Comparison of ENCODE assay signal across 8 cellular contexts in the genomic region with DNA sequence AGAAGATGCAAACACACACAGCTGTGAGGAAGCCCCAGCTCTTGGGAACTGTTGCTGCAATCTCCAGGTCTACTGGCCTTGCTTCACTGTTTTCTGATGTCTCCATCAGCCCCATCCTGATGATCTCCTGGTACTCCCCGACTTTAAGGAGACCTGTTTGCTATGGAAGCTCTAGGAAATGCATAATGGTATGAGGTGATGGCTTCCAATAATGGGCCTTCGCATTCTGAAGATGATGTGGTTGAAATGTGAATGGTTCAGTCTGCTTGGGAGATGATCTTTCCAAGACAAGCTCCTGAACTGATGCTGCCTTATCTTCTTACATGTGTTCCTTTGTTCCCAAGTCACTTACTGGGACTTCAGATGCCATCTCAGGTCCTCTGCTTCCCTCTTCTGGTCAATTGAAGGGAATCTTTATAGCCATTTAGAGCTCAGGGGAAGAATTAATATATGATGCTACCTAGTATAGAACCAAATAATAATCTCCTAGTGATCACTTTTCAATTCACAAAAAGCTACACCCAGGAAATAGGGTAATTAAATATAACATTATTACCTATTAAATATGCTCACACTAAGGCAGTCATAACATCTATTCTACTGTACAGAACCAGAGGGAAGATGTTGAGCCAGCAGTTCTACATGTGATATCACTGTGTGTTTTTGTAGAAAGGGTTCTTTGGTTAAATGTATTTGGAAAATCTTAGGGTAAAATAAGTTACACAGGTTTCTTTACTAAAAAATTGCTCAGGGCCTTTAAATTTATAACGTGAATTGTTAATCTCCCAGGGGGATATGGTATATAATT.
DNase-seq lines count a peak whose midpoint lies in the region; ATAC-seq and TF ChIP-seq lines count a peak whose summit lies in the region.

No MANE protein-coding gene starts in this region.

- no peak for ATAC-seq in activated CD8-positive, alpha-beta T cell treated with anti-CD3 and anti-CD28 coated beads for 36 hours

- no peaks in the 10 kb centered on the region for H3K9me3 ChIP-seq in liver (ENCODE audit: control insufficient read depth in 4 of 4, low read length in 3 of 4)

- no peaks in the 10 kb centered on the region for H3K4me1 ChIP-seq in liver (ENCODE audit: control insufficient read depth in 4 of 4, insufficient read depth in 4 of 4, low read length in 3 of 4)

- H3K27ac ChIP-seq in liver (ENCODE audit: low read depth in 1 of 2, low read length in 2 of 2) = no peak overlapping the region

- no peak overlapping the region for H3K9ac ChIP-seq in liver (ENCODE audit: low read depth in 1 of 2, low read length in 2 of 2)

- no peak overlapping the region for H3K4me3 Mint-ChIP-seq in activated CD4-positive, alpha-beta memory T cell treated with anti-CD3 and anti-CD28 coated beads, Interleukin-2, amount 10 ng/mL, durations not matched to agents 7 days and 5 days
- H3K4me3 Mint-ChIP-seq in activated CD8-positive, alpha-beta T cell treated with anti-CD3 and anti-CD28 coated beads for 36 hours = no peak overlapping the region

- CTCF ChIA-PET in HEK293T (lab: Yijun Ruan, JAX) = interaction anchor here (0.6 to 2.2 kb wide), 14 partner anchors 8 to 864 kb away, joined by 3 to 21 read pairs (median 4); a partner anchor contains a TSS
- CTCF ChIA-PET in activated CD4-positive, alpha-beta memory T cell treated with anti-CD3 and anti-CD28 coated beads, Interleukin-2, amount 10 ng/mL, durations not matched to agents 7 days and 5 days (lab: Charles Lee) = no interaction called here
- CTCF ChIA-PET in activated CD8-positive, alpha-beta T cell treated with anti-CD3 and anti-CD28 coated beads for 36 hours (lab: Charles Lee) = interaction anchor here (0.7 to 1.7 kb wide), 8 partner anchors 9 to 351 kb away, joined by 3 to 5 read pairs (median 3); no protein-coding TSS in a partner anchor

- POLR2A ChIA-PET in HEK293T (lab: Yijun Ruan, JAX) = interaction anchor here (0.6 to 1.4 kb wide), 3 partner anchors 83 to 224 kb away, joined by 3 read pairs; a partner anchor contains a TSS
- POLR2A ChIA-PET in activated CD4-positive, alpha-beta memory T cell treated with anti-CD3 and anti-CD28 coated beads, Interleukin-2, amount 10 ng/mL, durations not matched to agents 7 days and 5 days (lab: Charles Lee) = no interaction called here
- POLR2A ChIA-PET in activated CD8-positive, alpha-beta T cell treated with anti-CD3 and anti-CD28 coated beads for 36 hours (lab: Charles Lee) = no interaction called here

- no peak overlapping the region for H3K4me3 ChIP-seq in AG09309 (ENCODE audit: control insufficient read depth, low read depth, low read length)
- no peak overlapping the region for H3K4me3 ChIP-seq in liver (ENCODE audit: low read depth in 1 of 3, low read length in 3 of 3)

- WGBS in liver = 75% methylated on average over 3 of the region's 3 CpGs

- H3K36me3 Mint-ChIP-seq in activated CD4-positive, alpha-beta memory T cell treated with anti-CD3 and anti-CD28 coated beads, Interleukin-2, amount 10 ng/mL, durations not matched to agents 7 days and 5 days (ENCODE audit: low read depth) = no peaks in the 10 kb centered on the region
- no peaks in the 10 kb centered on the region for H3K36me3 Mint-ChIP-seq in activated CD8-positive, alpha-beta T cell treated with anti-CD3 and anti-CD28 coated beads for 36 hours (ENCODE audit: low read depth)

- intact Hi-C loops in activated CD8-positive, alpha-beta T cell treated with anti-CD3 and anti-CD28 coated beads for 36 hours (cut with micrococcal nuclease) = no loop called here

- H3K27ac Mint-ChIP-seq in activated CD4-positive, alpha-beta memory T cell treated with anti-CD3 and anti-CD28 coated beads, Interleukin-2, amount 10 ng/mL, durations not matched to agents 7 days and 5 days = no peak overlapping the region
- no peak overlapping the region for H3K27ac Mint-ChIP-seq in activated CD8-positive, alpha-beta T cell treated with anti-CD3 and anti-CD28 coated beads for 36 hours

- no peaks in the 10 kb centered on the region for H3K36me3 ChIP-seq in liver (ENCODE audit: control insufficient read depth in 4 of 4, insufficient read depth in 3 of 4, low read depth in 1 of 4, low read length in 3 of 4)

- H3K27me3 Mint-ChIP-seq in activated CD4-positive, alpha-beta memory T cell treated with anti-CD3 and anti-CD28 coated beads, Interleukin-2, amount 10 ng/mL, durations not matched to agents 7 days and 5 days = peaks cover 6% of the 10 kb centered on the region
- H3K27me3 Mint-ChIP-seq in activated CD8-positive, alpha-beta T cell treated with anti-CD3 and anti-CD28 coated beads for 36 hours = no peaks in the 10 kb centered on the region

- TF ChIP-seq CTCF in AG09309 (IDR thresholded peaks at IDR 0.05; ENCODE audit: control insufficient read depth, insufficient read depth, low read depth, low read length, missing control alignments) (peak; percentile 68), liver (IDR thresholded peaks at IDR 0.05; ENCODE audit: low read depth, low read length, missing input control) (peak; percentile 37)
- TF ChIP-seq CTCF in activated CD8-positive, alpha-beta T cell treated with anti-CD3 and anti-CD28 coated beads for 36 hours (IDR thresholded peaks at IDR 0.05) = no peak

- no peaks in the 10 kb centered on the region for H3K27me3 ChIP-seq in liver (ENCODE audit: control insufficient read depth in 4 of 4, insufficient read depth in 4 of 4, low read length in 3 of 4)

- H3K4me1 Mint-ChIP-seq in activated CD4-positive, alpha-beta memory T cell treated with anti-CD3 and anti-CD28 coated beads, Interleukin-2, amount 10 ng/mL, durations not matched to agents 7 days and 5 days = no peaks in the 10 kb centered on the region
- no peaks in the 10 kb centered on the region for H3K4me1 Mint-ChIP-seq in activated CD8-positive, alpha-beta T cell treated with anti-CD3 and anti-CD28 coated beads for 36 hours (ENCODE audit: low read depth)

- peak; percentile 53 for DNase-seq in AG09309 (ENCODE audit: low read depth)
- DNase-seq in HEK293T (ENCODE audit: extremely low spot score) = peak; percentile 75
- DNase-seq in NCI-H748 (lab: John Stamatoyannopoulos, UW; ENCODE audit: unreplicated experiment) = peak; percentile 73
- DNase-seq in cerebellum (ENCODE audit: low spot score) = peak; percentile 70
- DNase-seq in activated CD4-positive, alpha-beta memory T cell treated with anti-CD3 and anti-CD28 coated beads, Interleukin-2, amount 10 ng/mL, durations not matched to agents 7 days and 5 days = no peak
- no peak for DNase-seq in activated CD4-positive, alpha-beta T cell treated with anti-CD3 and anti-CD28 coated beads for 48 hours
- DNase-seq in activated CD8-positive, alpha-beta T cell treated with anti-CD3 and anti-CD28 coated beads for 36 hours = no peak

- no peaks in the 10 kb centered on the region for H3K9me3 Mint-ChIP-seq in activated CD4-positive, alpha-beta memory T cell treated with anti-CD3 and anti-CD28 coated beads, Interleukin-2, amount 10 ng/mL, durations not matched to agents 7 days and 5 days
- H3K9me3 Mint-ChIP-seq in activated CD8-positive, alpha-beta T cell treated with anti-CD3 and anti-CD28 coated beads for 36 hours = no peaks in the 10 kb centered on the region

- peak; percentile 74 to 75 for TF ChIP-seq RAD21 in liver (IDR thresholded peaks at IDR 0.05)

TF ChIP-seq in HEK293T, 16 proteins besides CTCF, POLR2A, EP300 and RAD21:
- no peak for TF ChIP-seq ELF4 (IDR thresholded peaks at IDR 0.05)
- no peak for TF ChIP-seq BHLHE40 (IDR thresholded peaks at IDR 0.05; ENCODE audit: borderline replicate concordance)
- no peak for TF ChIP-seq LEF1 (IDR thresholded peaks at IDR 0.05; ENCODE audit: borderline replicate concordance)
- TF ChIP-seq FOXA1 (IDR thresholded peaks at IDR 0.05) = no peak
- TF ChIP-seq FOXK2 (IDR thresholded peaks at IDR 0.05) = no peak
- no peak for TF ChIP-seq ARNT (IDR thresholded peaks at IDR 0.05)
- TF ChIP-seq, protein P1, sequence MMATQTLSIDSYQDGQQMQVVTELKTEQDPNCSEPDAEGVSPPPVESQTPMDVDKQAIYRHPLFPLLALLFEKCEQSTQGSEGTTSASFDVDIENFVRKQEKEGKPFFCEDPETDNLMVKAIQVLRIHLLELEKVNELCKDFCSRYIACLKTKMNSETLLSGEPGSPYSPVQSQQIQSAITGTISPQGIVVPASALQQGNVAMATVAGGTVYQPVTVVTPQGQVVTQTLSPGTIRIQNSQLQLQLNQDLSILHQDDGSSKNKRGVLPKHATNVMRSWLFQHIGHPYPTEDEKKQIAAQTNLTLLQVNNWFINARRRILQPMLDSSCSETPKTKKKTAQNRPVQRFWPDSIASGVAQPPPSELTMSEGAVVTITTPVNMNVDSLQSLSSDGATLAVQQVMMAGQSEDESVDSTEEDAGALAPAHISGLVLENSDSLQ (IDR thresholded peaks at IDR 0.05) = no peak
- no peak for TF ChIP-seq HDGF (IDR thresholded peaks at IDR 0.05; ENCODE audit: borderline replicate concordance)

TF ChIP-seq in liver, 16 proteins besides CTCF, POLR2A, EP300 and RAD21:
- TF ChIP-seq, protein P2, sequence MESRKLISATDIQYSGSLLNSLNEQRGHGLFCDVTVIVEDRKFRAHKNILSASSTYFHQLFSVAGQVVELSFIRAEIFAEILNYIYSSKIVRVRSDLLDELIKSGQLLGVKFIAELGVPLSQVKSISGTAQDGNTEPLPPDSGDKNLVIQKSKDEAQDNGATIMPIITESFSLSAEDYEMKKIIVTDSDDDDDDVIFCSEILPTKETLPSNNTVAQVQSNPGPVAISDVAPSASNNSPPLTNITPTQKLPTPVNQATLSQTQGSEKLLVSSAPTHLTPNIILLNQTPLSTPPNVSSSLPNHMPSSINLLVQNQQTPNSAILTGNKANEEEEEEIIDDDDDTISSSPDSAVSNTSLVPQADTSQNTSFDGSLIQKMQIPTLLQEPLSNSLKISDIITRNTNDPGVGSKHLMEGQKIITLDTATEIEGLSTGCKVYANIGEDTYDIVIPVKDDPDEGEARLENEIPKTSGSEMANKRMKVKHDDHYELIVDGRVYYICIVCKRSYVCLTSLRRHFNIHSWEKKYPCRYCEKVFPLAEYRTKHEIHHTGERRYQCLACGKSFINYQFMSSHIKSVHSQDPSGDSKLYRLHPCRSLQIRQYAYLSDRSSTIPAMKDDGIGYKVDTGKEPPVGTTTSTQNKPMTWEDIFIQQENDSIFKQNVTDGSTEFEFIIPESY (IDR thresholded peaks at IDR 0.05) = no peak

Comparison
In these comparisons a context has a peak if more than half of its experiments do, and no peak if none do; other contexts are left out.
1. DNase-seq: peak in AG09309 (single experiment), HEK293T (single experiment), NCI-H748 (single experiment) and cerebellum (single experiment); none in activated CD4-positive, alpha-beta memory T cell treated with anti-CD3 and anti-CD28 coated beads, Interleukin-2, amount 10 ng/mL, durations not matched to agents 7 days and 5 days (single experiment), activated CD4-positive, alpha-beta T cell treated with anti-CD3 and anti-CD28 coated beads for 48 hours (single experiment) and activated CD8-positive, alpha-beta T cell treated with anti-CD3 and anti-CD28 coated beads for 36 hours (single experiment).